Comparison of ENCODE assay signal across 2 cellular contexts in the genomic region with DNA sequence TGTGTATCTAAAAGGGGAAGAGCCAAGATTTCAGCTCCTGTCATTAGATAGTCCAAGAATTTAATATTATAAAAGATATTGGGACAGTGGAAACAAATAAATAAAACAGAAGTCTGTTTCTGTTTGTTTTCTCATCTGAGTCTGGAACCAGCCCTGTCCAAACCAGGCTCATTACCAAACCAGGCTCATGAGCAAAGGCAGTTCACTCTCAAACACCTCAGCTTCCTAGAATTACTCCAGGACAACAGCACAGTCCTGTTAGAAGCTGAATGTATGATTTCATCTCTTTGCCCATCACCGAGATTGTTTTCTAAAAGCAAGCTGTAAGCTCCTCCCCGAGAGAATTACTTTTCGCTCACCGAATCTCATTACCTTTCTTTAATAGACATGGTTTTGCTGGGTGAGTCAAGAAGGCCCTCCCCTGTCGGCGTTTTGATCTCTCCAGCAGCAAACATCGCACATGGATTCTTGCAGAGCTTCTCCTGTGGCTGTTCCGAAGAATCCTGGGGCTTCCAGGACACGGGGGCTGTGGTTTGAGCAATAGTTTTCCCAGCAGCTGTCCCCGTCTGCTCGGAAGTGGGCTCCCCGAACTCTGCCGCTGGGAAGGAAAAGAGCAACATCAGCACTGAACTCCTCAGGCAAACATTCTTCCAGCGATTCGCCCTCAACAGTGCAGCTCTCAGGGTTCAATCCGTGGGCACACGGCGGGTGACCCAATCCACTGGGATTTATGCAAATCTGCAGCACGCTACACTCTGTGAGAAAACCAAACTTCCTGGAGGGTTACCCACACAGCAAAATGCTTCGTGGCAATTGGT.
TF ChIP-seq lines count a peak whose summit lies in the region.

No MANE protein-coding gene starts in this region.

TF ChIP-seq in IMR-90, 13 proteins besides CTCF, POLR2A, EP300 and RAD21 (continued from another document):
- TF ChIP-seq, protein P1, sequence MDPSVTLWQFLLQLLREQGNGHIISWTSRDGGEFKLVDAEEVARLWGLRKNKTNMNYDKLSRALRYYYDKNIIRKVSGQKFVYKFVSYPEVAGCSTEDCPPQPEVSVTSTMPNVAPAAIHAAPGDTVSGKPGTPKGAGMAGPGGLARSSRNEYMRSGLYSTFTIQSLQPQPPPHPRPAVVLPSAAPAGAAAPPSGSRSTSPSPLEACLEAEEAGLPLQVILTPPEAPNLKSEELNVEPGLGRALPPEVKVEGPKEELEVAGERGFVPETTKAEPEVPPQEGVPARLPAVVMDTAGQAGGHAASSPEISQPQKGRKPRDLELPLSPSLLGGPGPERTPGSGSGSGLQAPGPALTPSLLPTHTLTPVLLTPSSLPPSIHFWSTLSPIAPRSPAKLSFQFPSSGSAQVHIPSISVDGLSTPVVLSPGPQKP (IDR thresholded peaks at IDR 0.05; ENCODE audit: borderline replicate concordance, low read depth, low read length): no peak
- no peak for TF ChIP-seq MAFK (IDR thresholded peaks at IDR 0.05; ENCODE audit: low read depth, low read length)
- TF ChIP-seq MXI1 (IDR thresholded peaks at IDR 0.05; ENCODE audit: borderline replicate concordance, low read depth, low read length): no peak
TF ChIP-seq in IMR-90: peak in this region for 0.

TF ChIP-seq in SK-N-SH treated with all-trans-retinoic acid at 6 μM for 48 hours, 23 proteins besides CTCF, POLR2A, EP300 and RAD21 (continued from another document):
- TF ChIP-seq, protein P2, sequence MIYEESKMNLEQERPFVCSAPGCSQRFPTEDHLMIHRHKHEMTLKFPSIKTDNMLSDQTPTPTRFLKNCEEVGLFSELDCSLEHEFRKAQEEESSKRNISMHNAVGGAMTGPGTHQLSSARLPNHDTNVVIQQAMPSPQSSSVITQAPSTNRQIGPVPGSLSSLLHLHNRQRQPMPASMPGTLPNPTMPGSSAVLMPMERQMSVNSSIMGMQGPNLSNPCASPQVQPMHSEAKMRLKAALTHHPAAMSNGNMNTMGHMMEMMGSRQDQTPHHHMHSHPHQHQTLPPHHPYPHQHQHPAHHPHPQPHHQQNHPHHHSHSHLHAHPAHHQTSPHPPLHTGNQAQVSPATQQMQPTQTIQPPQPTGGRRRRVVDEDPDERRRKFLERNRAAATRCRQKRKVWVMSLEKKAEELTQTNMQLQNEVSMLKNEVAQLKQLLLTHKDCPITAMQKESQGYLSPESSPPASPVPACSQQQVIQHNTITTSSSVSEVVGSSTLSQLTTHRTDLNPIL (CRISPR knock-in tag; IDR thresholded peaks at IDR 0.05; ENCODE audit: low read depth): no peak
- TF ChIP-seq OSR1 (CRISPR knock-in tag; IDR thresholded peaks at IDR 0.05): no peak
- TF ChIP-seq, protein P3, sequence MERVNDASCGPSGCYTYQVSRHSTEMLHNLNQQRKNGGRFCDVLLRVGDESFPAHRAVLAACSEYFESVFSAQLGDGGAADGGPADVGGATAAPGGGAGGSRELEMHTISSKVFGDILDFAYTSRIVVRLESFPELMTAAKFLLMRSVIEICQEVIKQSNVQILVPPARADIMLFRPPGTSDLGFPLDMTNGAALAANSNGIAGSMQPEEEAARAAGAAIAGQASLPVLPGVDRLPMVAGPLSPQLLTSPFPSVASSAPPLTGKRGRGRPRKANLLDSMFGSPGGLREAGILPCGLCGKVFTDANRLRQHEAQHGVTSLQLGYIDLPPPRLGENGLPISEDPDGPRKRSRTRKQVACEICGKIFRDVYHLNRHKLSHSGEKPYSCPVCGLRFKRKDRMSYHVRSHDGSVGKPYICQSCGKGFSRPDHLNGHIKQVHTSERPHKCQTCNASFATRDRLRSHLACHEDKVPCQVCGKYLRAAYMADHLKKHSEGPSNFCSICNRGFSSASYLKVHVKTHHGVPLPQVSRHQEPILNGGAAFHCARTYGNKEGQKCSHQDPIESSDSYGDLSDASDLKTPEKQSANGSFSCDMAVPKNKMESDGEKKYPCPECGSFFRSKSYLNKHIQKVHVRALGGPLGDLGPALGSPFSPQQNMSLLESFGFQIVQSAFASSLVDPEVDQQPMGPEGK (CRISPR knock-in tag; IDR thresholded peaks at IDR 0.05; ENCODE audit: borderline replicate concordance): no peak
- TF ChIP-seq GLIS3 (CRISPR knock-in tag; IDR thresholded peaks at IDR 0.05): no peak
- TF ChIP-seq PPARA (CRISPR knock-in tag; IDR thresholded peaks at IDR 0.05; ENCODE audit: borderline replicate concordance): no peak
- TF ChIP-seq, protein P4, sequence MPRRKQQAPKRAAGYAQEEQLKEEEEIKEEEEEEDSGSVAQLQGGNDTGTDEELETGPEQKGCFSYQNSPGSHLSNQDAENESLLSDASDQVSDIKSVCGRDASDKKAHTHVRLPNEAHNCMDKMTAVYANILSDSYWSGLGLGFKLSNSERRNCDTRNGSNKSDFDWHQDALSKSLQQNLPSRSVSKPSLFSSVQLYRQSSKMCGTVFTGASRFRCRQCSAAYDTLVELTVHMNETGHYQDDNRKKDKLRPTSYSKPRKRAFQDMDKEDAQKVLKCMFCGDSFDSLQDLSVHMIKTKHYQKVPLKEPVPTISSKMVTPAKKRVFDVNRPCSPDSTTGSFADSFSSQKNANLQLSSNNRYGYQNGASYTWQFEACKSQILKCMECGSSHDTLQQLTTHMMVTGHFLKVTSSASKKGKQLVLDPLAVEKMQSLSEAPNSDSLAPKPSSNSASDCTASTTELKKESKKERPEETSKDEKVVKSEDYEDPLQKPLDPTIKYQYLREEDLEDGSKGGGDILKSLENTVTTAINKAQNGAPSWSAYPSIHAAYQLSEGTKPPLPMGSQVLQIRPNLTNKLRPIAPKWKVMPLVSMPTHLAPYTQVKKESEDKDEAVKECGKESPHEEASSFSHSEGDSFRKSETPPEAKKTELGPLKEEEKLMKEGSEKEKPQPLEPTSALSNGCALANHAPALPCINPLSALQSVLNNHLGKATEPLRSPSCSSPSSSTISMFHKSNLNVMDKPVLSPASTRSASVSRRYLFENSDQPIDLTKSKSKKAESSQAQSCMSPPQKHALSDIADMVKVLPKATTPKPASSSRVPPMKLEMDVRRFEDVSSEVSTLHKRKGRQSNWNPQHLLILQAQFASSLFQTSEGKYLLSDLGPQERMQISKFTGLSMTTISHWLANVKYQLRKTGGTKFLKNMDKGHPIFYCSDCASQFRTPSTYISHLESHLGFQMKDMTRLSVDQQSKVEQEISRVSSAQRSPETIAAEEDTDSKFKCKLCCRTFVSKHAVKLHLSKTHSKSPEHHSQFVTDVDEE (CRISPR knock-in tag; IDR thresholded peaks at IDR 0.05): no peak
- TF ChIP-seq, protein P5, sequence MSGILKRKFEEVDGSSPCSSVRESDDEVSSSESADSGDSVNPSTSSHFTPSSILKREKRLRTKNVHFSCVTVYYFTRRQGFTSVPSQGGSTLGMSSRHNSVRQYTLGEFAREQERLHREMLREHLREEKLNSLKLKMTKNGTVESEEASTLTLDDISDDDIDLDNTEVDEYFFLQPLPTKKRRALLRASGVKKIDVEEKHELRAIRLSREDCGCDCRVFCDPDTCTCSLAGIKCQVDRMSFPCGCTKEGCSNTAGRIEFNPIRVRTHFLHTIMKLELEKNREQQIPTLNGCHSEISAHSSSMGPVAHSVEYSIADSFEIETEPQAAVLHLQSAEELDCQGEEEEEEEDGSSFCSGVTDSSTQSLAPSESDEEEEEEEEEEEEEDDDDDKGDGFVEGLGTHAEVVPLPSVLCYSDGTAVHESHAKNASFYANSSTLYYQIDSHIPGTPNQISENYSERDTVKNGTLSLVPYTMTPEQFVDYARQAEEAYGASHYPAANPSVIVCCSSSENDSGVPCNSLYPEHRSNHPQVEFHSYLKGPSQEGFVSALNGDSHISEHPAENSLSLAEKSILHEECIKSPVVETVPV (CRISPR knock-in tag; IDR thresholded peaks at IDR 0.05): no peak
- no peak for TF ChIP-seq RARB (CRISPR knock-in tag; IDR thresholded peaks at IDR 0.05)
- TF ChIP-seq ZFP3 (CRISPR knock-in tag; IDR thresholded peaks at IDR 0.05): no peak
